ENCODE assay signal across 18 cellular contexts in genomic region chr5:1292139-1292538, GRCh38. TPM values are rescaled to one million over a fixed set of nuclear protein-coding genes. Genes with fewer than 3 reads are reported as not detected.
DNase-seq lines count a peak whose midpoint lies in the region; ATAC-seq and TF ChIP-seq lines count a peak whose summit lies in the region.
"Had no signal": no experiment of that assay in that cellular context is flagged by ENCODE, and none has a peak within 500 bp of the region (broad histone marks: within the 10 kb centered on the region; RNA-seq: fewer than 3 reads in every experiment).

No MANE protein-coding gene starts in this region.

- H3K27ac Mint-ChIP-seq in CD4-positive, alpha-beta T cell = no peak overlapping the region
- H3K27ac Mint-ChIP-seq: activated CD4-positive, alpha-beta T cell treated with anti-CD3 and anti-CD28 coated beads for 36 hours; memory B cell; nephron had no signal

- H3K79me2 ChIP-seq in OCI-LY7 (ENCODE audit: insufficient read depth, low read depth, low read length) = peaks cover 78% of the 10 kb centered on the region

- H3K27me3 ChIP-seq in CD4-positive, alpha-beta T cell (ENCODE audit: control insufficient read depth, insufficient read depth, low read length) = no peaks in the 10 kb centered on the region

- H3K9me3 Mint-ChIP-seq in CD4-positive, alpha-beta T cell = no peaks in the 10 kb centered on the region

- H3K9me2 ChIP-seq in OCI-LY7 (ENCODE audit: insufficient read depth, low read length) = no peaks in the 10 kb centered on the region

- H2AFZ ChIP-seq in OCI-LY7 (ENCODE audit: low read length) = no peak overlapping the region

- H3K9me3 ChIP-seq in CD4-positive, alpha-beta T cell (ENCODE audit: control insufficient read depth, low read length) = no peaks in the 10 kb centered on the region
- no peaks in the 10 kb centered on the region for H3K9me3 ChIP-seq in OCI-LY7 (ENCODE audit: low read length)
- H3K9me3 ChIP-seq: psoas muscle had no signal

- H4K20me1 ChIP-seq in OCI-LY7 (ENCODE audit: insufficient read depth, low read length) = peaks cover 7% of the 10 kb centered on the region; the same call in 1 of the 2 replicates

- peaks cover 63% of the 10 kb centered on the region for H3K36me3 ChIP-seq in OCI-LY7 (ENCODE audit: insufficient read depth, low read length)
- H3K36me3 ChIP-seq: tibial artery had no signal

- H3K27ac ChIP-seq in CD4-positive, alpha-beta T cell (ENCODE audit: low read depth, low read length) = no peak overlapping the region
- peak overlapping the region; percentile 87 for H3K27ac ChIP-seq in OCI-LY7 (ENCODE audit: low read depth, low read length, poor library complexity, severe bottlenecking)
- H3K27ac ChIP-seq: psoas muscle, tibial artery had no signal

- peaks cover 53% of the 10 kb centered on the region for H3K4me1 ChIP-seq in OCI-LY7 (ENCODE audit: insufficient read depth, low read length, poor library complexity, severe bottlenecking)
- H3K4me1 ChIP-seq: psoas muscle had no signal

- H3K4me3 ChIP-seq in OCI-LY7 (ENCODE audit: low read depth, low read length, poor library complexity, severe bottlenecking) = peak overlapping the region; percentile 79
- H3K4me3 ChIP-seq: psoas muscle, tibial artery had no signal

- POLR2A ChIA-PET in CD4-positive, alpha-beta T cell (lab: Charles Lee) = no interaction called here
- POLR2A ChIA-PET in OCI-LY7 (lab: Charles Lee) = interaction anchor here (1.8 to 7.0 kb wide), 2 partner anchors 22 to 26 kb away, joined by 6 to 60 read pairs; no protein-coding TSS in a partner anchor

- peak overlapping the region; percentile 25 for H3K4me3 Mint-ChIP-seq in CD4-positive, alpha-beta T cell
- H3K4me3 Mint-ChIP-seq: activated CD4-positive, alpha-beta T cell treated with anti-CD3 and anti-CD28 coated beads for 36 hours; memory B cell had no signal

- DNase-seq in NCI-H1417 (lab: John Stamatoyannopoulos, UW) (peak in 2 of 3 experiments; percentile 30 to 64), NCI-H1417 treated with DMSO at 0.1 percent for 48 hours (lab: John Stamatoyannopoulos, UW) (no peak), OCI-LY7 (ENCODE audit: low spot score) (no peak), left lobe of liver (ENCODE audit: low spot score) (peak; percentile 30), germinal center (ENCODE audit: low spot score) (no peak)
- DNase-seq in CD4-positive, alpha-beta T cell = no peak
- DNase-seq: activated CD4-positive, alpha-beta T cell treated with anti-CD3 and anti-CD28 coated beads for 36 hours; central memory CD4-positive, alpha-beta T cell; effector memory CD4-positive, alpha-beta T cell; stimulated activated CD4-positive, alpha-beta T cell treated with anti-CD3 and anti-CD28 coated beads, Interleukin-12 subunit alpha, Interleukin-12 subunit beta, amount 100 ng/mL, for 4 hours; T-helper 9 cell had no signal

- TSS peak; percentile 58 for BruUV-seq in OCI-LY7 (replicated peaks; lab: Mats Ljungman, UMichigan)

- no peaks in the 10 kb centered on the region for H3K27me3 Mint-ChIP-seq in CD4-positive, alpha-beta T cell
- H3K27me3 Mint-ChIP-seq: activated CD4-positive, alpha-beta T cell treated with anti-CD3 and anti-CD28 coated beads for 36 hours had no signal

- H3K4me1 Mint-ChIP-seq in CD4-positive, alpha-beta T cell (ENCODE audit: low read depth) = peaks cover 4% of the 10 kb centered on the region
- H3K4me1 Mint-ChIP-seq: nephron had no signal

- ATAC-seq in CD4-positive, alpha-beta T cell (ENCODE audit: poor library complexity) = no peak
- no peak for ATAC-seq in left lobe of liver
- ATAC-seq in HG02938 (IDR thresholded peaks at IDR 0.05; ENCODE audit: unreplicated experiment) = no peak
- no peak for ATAC-seq in HG02642 (IDR thresholded peaks at IDR 0.05; ENCODE audit: poor library complexity, unreplicated experiment)
- ATAC-seq: activated CD4-positive, alpha-beta T cell treated with anti-CD3 and anti-CD28 coated beads for 36 hours; psoas muscle had no signal

- CTCF ChIA-PET in CD4-positive, alpha-beta T cell (lab: Charles Lee) = no interaction called here
- CTCF ChIA-PET in OCI-LY7 (lab: Charles Lee; ENCODE audit: unreplicated experiment) = no interaction called here

- peak overlapping the region; percentile 87 for H3K4me2 ChIP-seq in OCI-LY7 (ENCODE audit: low read length)

- TF ChIP-seq CTCF in CD4-positive, alpha-beta T cell (IDR thresholded peaks at IDR 0.05) = no peak
- peak; percentile 42; the same call in 1 of the 2 replicates for TF ChIP-seq CTCF in OCI-LY7 (conservative IDR thresholded peaks at IDR 0.05; ENCODE audit: low read length)

- intact Hi-C loops in CD4-positive, alpha-beta T cell (cut with DNase I, micrococcal nuclease) = loop anchor here in 1 of 2 experiments (10.0 kb wide), 1 partner anchor 53 kb away; the partner anchor contains the start of gene CLPTM1L
- intact Hi-C loops in OCI-LY7 (cut with micrococcal nuclease; ENCODE audit: unreplicated experiment) = no loop called here

- no peaks in the 10 kb centered on the region for H3K36me3 Mint-ChIP-seq in CD4-positive, alpha-beta T cell (ENCODE audit: low read depth)

RNA-seq across cellular contexts. Expression of gene TERT, which starts 2.7 kb away (rescaled TPM):
- under 1 TPM; 0.55 to 0.84 TPM for total RNA-seq in CD4-positive, alpha-beta T cell
- total RNA-seq in OCI-LY7 (2014; rRNA removed; shearing (Covaris generic)) = 120 and 156 TPM in 2 replicates
- total RNA-seq in OCI-LY7 (2022) = 173 and 198 TPM in 2 replicates
- 0.10 TPM for total RNA-seq in left lobe of liver
- total RNA-seq: fibroblast of lung, psoas muscle had no signal

RNA-seq across cellular contexts. Expression of gene CLPTM1L, which starts 52.8 kb away (rescaled TPM):
- 10 to 100 TPM; 47.2 to 47.4 TPM for total RNA-seq in CD4-positive, alpha-beta T cell
- total RNA-seq in OCI-LY7 (2014; rRNA removed; shearing (Covaris generic)) = 356 and 395 TPM in 2 replicates
- total RNA-seq in OCI-LY7 (2022) (395 and 396 TPM in 2 replicates), left lobe of liver (147 TPM)

Comparison
In these comparisons a context has a peak if more than half of its experiments do, and no peak if none do; other contexts are left out.
1. DNase-seq: peak in NCI-H1417 (2 of 3) and left lobe of liver (single experiment); none in NCI-H1417 treated with DMSO at 0.1 percent for 48 hours (single experiment), CD4-positive, alpha-beta T cell (0 of 10), OCI-LY7 (single experiment) and germinal center (single experiment).
2. RNA of gene TERT, which starts 2.7 kb away (total RNA-seq): 120 to 198 TPM in OCI-LY7; 0.55 to 0.84 TPM in CD4-positive, alpha-beta T cell and 0.10 TPM in left lobe of liver (single experiment); every median in the first group is over 10 times any median in the second.